Comparison of ENCODE assay signal across 12 cellular contexts in the genomic region with DNA sequence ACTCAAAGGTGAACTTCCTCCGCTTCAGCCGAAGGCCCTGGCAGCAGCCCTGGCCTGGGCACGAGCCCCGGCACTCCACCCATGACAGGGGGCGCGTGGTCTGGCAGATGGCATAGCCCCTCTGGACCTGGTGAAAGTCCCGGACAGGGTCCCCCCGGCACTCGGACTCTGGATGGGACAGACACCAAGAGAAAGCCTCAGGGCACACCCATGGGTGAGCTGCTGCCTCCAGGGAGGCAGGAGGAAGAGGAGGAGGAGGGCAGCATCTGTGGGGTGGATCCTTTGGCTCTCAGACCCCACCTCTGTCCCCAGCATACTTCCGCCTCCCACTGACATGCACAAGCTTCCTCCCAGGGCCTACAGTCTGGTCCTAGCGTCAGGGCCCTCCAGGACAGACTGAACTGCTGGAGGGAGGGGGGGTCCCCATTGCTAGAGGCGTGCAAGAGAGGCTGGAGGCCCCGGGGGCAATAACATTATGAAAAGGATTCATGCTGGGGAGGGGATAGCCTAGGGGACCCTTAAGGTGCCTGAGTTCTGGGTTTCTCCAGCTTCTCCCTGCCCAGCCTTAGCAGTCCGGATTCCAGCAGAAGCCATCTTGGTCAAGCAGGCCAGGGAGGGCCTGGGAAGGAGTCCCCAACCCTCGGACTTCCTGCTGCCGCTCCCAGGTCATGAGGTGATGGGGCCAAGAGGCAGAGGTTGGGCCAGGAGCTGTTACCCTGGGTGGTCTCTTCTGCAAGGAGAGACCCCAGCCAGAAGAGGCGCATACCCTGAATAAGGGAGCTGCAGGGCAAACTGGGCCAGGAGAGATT.
DNase-seq lines count a peak whose midpoint lies in the region; ATAC-seq and TF ChIP-seq lines count a peak whose summit lies in the region.
"Had no signal": no experiment of that assay in that cellular context is flagged by ENCODE, and none has a peak within 500 bp of the region (broad histone marks: within the 10 kb centered on the region; RNA-seq: fewer than 3 reads in every experiment).

No MANE protein-coding gene starts in this region.

- BruUV-seq in PC-3 (replicated peaks; lab: Mats Ljungman, UMichigan), result no TSS peak

- H3K36me3 ChIP-seq in PC-3 (ENCODE audit: low read depth, low read length), result no peaks in the 10 kb centered on the region
- H3K36me3 ChIP-seq: BLaER1 had no signal

- H4K20me1 ChIP-seq in PC-3 (ENCODE audit: low read length), result no peaks in the 10 kb centered on the region
- H4K20me1 ChIP-seq: BLaER1 had no signal

- TF ChIP-seq CTCF in C4-2B (conservative IDR thresholded peaks at IDR 0.05) (no peak), PC-3 (conservative IDR thresholded peaks at IDR 0.05; ENCODE audit: low read depth, low read length) (no peak)

- peaks cover 16% of the 10 kb centered on the region for H3K4me1 ChIP-seq in PC-3 (ENCODE audit: insufficient read depth, low read length)
- H3K4me1 ChIP-seq: BLaER1 had no signal

- H3K79me2 ChIP-seq in PC-3 (ENCODE audit: low read length), result no peaks in the 10 kb centered on the region

- no peak overlapping the region for H3K9ac ChIP-seq in PC-3 (ENCODE audit: low read length)
- H3K9ac ChIP-seq: BLaER1, GM23248 had no signal

- H3K27ac ChIP-seq in C4-2B (peak overlapping the region; percentile 15; the same call in 1 of the 2 replicates), PC-3 (ENCODE audit: low read length) (no peak overlapping the region)
- H3K27ac ChIP-seq: BLaER1, GM23248 had no signal

- CTCF ChIA-PET in PC-3 (lab: Charles Lee), result no interaction called here

- 0 out of 2 replicates have a peak overlapping the region, but pooled peaks have one; percentile 37 for H3K4me2 ChIP-seq in PC-3 (ENCODE audit: low read length)
- H3K4me2 ChIP-seq: BLaER1 had no signal

- DNase-seq in PC-3 (no peak), islet precursor cell (peak; percentile 42), posterior vena cava (ENCODE audit: low spot score) (peak; percentile 45), inferior parietal cortex (ENCODE audit: extremely low spot score) (no peak), hypothalamus (lab: John Stamatoyannopoulos, UW) (no peak), DMS114 treated with DMSO at 0.1 percent for 48 hours (lab: John Stamatoyannopoulos, UW; ENCODE audit: unreplicated experiment) (no peak)
- DNase-seq: AML-193; CD4-positive, CD25-positive, alpha-beta regulatory T cell; GM23248; IMR-90 had no signal

- no peak overlapping the region for H3K4me3 ChIP-seq in PC-3 (ENCODE audit: low read length)
- H3K4me3 ChIP-seq: BLaER1, GM23248 had no signal

- no peaks in the 10 kb centered on the region for H3K9me2 ChIP-seq in PC-3 (replicated peaks; ENCODE audit: low read length)

- no peaks in the 10 kb centered on the region for H3K9me3 ChIP-seq in PC-3 (ENCODE audit: low read length)

- ATAC-seq in PC-3, result no peak

- intact Hi-C loops in PC-3 (cut with micrococcal nuclease) (no loop called here), posterior vena cava (cut with DNase I) (no loop called here)

- H3K27me3 ChIP-seq in PC-3 (ENCODE audit: low read length), result no peaks in the 10 kb centered on the region
- H3K27me3 ChIP-seq: BLaER1 had no signal

- POLR2A ChIA-PET in PC-3 (lab: Charles Lee; ENCODE audit: unreplicated experiment), result no interaction called here

- H3F3A ChIP-seq in PC-3 (ENCODE audit: low read length, unreplicated experiment), result no peaks in the 10 kb centered on the region

- H2AFZ ChIP-seq in PC-3 (ENCODE audit: low read length), result no peak overlapping the region
- H2AFZ ChIP-seq: GM23248 had no signal

Comparison
In these comparisons a context has a peak if more than half of its experiments do, and no peak if none do; other contexts are left out.
1. DNase-seq: peak in islet precursor cell (single experiment) and posterior vena cava (single experiment); none in PC-3 (single experiment), inferior parietal cortex (single experiment), hypothalamus (0 of 51) and DMS114 treated with DMSO at 0.1 percent for 48 hours (single experiment).